Comparison of ENCODE assay signal across 10 cellular contexts in the genomic region with DNA sequence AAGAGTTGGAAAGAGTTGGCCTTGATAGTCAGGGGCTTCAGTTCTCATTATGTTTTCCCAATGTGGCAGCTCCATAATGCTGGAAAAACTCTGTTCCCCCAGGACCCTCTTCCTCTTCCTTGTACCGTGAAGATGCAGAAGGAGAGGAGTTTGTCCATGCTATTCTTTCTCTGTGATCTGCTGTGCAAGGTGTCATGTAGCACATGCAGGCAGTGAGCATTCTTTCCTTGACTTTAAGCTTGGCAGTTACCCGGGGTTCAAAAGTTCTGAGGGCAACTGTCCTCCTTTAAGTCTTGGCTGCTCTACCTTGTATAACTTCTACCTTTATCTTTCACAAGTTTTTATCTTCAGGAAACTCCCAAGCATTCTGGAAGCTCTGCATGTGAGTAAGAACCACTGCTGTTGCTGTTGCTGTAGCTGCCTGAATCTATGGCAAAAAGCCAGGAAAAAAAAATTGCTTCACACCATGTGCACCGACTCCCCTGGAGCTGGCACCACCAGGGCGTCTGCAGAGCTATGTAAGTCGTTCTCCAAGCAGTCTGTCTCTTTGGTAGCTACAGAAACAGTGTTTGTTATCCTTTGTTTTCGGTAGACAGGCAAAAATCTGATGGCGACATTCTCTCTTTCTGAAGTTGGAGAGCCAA. TPM values are rescaled to one million over a fixed set of nuclear protein-coding genes. Genes with fewer than 3 reads are reported as not detected.
DNase-seq lines count a peak whose midpoint lies in the region; ATAC-seq, FAIRE-seq and TF ChIP-seq lines count a peak whose summit lies in the region.
"Had no signal": no experiment of that assay in that cellular context is flagged by ENCODE, and none has a peak within 500 bp of the region (broad histone marks: within the 10 kb centered on the region; RNA-seq: fewer than 3 reads in every experiment).

No MANE protein-coding gene starts in this region.

- H3K79me2 ChIP-seq in astrocyte (ENCODE audit: insufficient read depth, low read length) (no peaks in the 10 kb centered on the region), PC-3 (ENCODE audit: low read length) (no peaks in the 10 kb centered on the region)

- H3K9ac ChIP-seq in HUES48 (ENCODE audit: low read depth, low read length): no peak overlapping the region
- no peak overlapping the region for H3K9ac ChIP-seq in astrocyte (ENCODE audit: low read length)
- H3K9ac ChIP-seq in PC-3 (ENCODE audit: low read length): no peak overlapping the region

- in situ Hi-C loops in gastrocnemius medialis (cut with MboI; ENCODE audit: low sequenced_read_pairs in 4 of 4): no loop called here

- no peak overlapping the region for H3K4me3 Mint-ChIP-seq in astrocyte (ENCODE audit: unreplicated experiment)
- no peak overlapping the region for H3K4me3 Mint-ChIP-seq in activated CD8-positive, alpha-beta memory T cell treated with anti-CD3 and anti-CD28 coated beads, Interleukin-2, amount 10 ng/mL, durations not matched to agents 7 days and 5 days
- H3K4me3 Mint-ChIP-seq: IgD-negative memory B cell had no signal

- no peaks in the 10 kb centered on the region for H3K9me3 Mint-ChIP-seq in astrocyte (ENCODE audit: unreplicated experiment)
- H3K9me3 Mint-ChIP-seq in activated CD8-positive, alpha-beta memory T cell treated with anti-CD3 and anti-CD28 coated beads, Interleukin-2, amount 10 ng/mL, durations not matched to agents 7 days and 5 days (ENCODE audit: low read depth): no peaks in the 10 kb centered on the region

- peaks cover 7% of the 10 kb centered on the region for H3K36me3 Mint-ChIP-seq in astrocyte (ENCODE audit: low read depth, unreplicated experiment)
- peaks cover 21% of the 10 kb centered on the region for H3K36me3 Mint-ChIP-seq in activated CD8-positive, alpha-beta memory T cell treated with anti-CD3 and anti-CD28 coated beads, Interleukin-2, amount 10 ng/mL, durations not matched to agents 7 days and 5 days

- no peak for FAIRE-seq in astrocyte (lab: Jason Lieb, UNC)
- FAIRE-seq: islet of Langerhans had no signal

- H3K9me2 ChIP-seq in PC-3 (replicated peaks; ENCODE audit: low read length): no peaks in the 10 kb centered on the region

- H3K36me3 ChIP-seq in HUES48 (ENCODE audit: control insufficient read depth, insufficient read depth, low read length) (peaks cover 12% of the 10 kb centered on the region), astrocyte (ENCODE audit: insufficient read depth, low read length) (peaks cover 2% of the 10 kb centered on the region), gastrocnemius medialis (no peaks in the 10 kb centered on the region), PC-3 (ENCODE audit: low read depth, low read length) (no peaks in the 10 kb centered on the region)

- H3K27ac ChIP-seq in HUES48 (ENCODE audit: low read depth, low read length) (peak overlapping the region; percentile 39), astrocyte (ENCODE audit: low read depth, low read length) (no peak overlapping the region), gastrocnemius medialis (peak overlapping the region; percentile 91 to 94 (median 94)), PC-3 (ENCODE audit: low read length) (no peak overlapping the region)

- peak overlapping the region; percentile 13 for H3K4me2 ChIP-seq in astrocyte (ENCODE audit: low read length)
- no peak overlapping the region for H3K4me2 ChIP-seq in PC-3 (ENCODE audit: low read length)

- H2AFZ ChIP-seq in astrocyte (ENCODE audit: low read depth, low read length) (no peak overlapping the region), PC-3 (ENCODE audit: low read length) (no peak overlapping the region)

- H3K4me3 ChIP-seq in HUES48 (ENCODE audit: low read depth, low read length) (no peak overlapping the region), astrocyte (ENCODE audit: insufficient read depth, low read depth, low read length) (no peak overlapping the region), gastrocnemius medialis (no peak overlapping the region), PC-3 (ENCODE audit: low read length) (no peak overlapping the region)

- H3K4me1 ChIP-seq in HUES48 (ENCODE audit: control insufficient read depth, insufficient read depth, low read length) (peaks cover 7% of the 10 kb centered on the region; the same call in 1 of the 2 replicates), astrocyte (ENCODE audit: insufficient read depth, low read length) (no peaks in the 10 kb centered on the region), gastrocnemius medialis (peaks cover 51 to 67% of the 10 kb centered on the region in 2 donors), PC-3 (ENCODE audit: insufficient read depth, low read length) (0 out of 2 replicates have a peak, but pooled peaks cover 8% of the 10 kb centered on the region)

- DNase-seq in astrocyte (ENCODE audit: low read depth) (peak; percentile 72), left ventricle myocardium superior (peak; percentile 69), gastrocnemius medialis (peak; percentile 52 to 79), PC-3 (no peak), NCI-H187 (lab: John Stamatoyannopoulos, UW) (no peak)
- DNase-seq in effector CD4-positive, alpha-beta T cell: no peak
- DNase-seq in activated CD8-positive, alpha-beta memory T cell treated with anti-CD3 and anti-CD28 coated beads, Interleukin-2, amount 10 ng/mL, durations not matched to agents 7 days and 5 days: no peak

- BruUV-seq in PC-3 (replicated peaks; lab: Mats Ljungman, UMichigan): no TSS peak

- H3K27me3 ChIP-seq in HUES48 (ENCODE audit: control insufficient read depth, insufficient read depth, low read length): no peaks in the 10 kb centered on the region
- H3K27me3 ChIP-seq in astrocyte (ENCODE audit: insufficient read depth, low read length): no peaks in the 10 kb centered on the region
- H3K27me3 ChIP-seq in gastrocnemius medialis: no peaks in the 10 kb centered on the region
- no peaks in the 10 kb centered on the region for H3K27me3 ChIP-seq in PC-3 (ENCODE audit: low read length)

- no peak for TF ChIP-seq POLR2A in gastrocnemius medialis (IDR thresholded peaks at IDR 0.05)

- H3K9me3 ChIP-seq in HUES48 (ENCODE audit: control insufficient read depth, insufficient read depth, low read length): no peaks in the 10 kb centered on the region
- H3K9me3 ChIP-seq in astrocyte (ENCODE audit: insufficient read depth, low read depth, low read length): no peaks in the 10 kb centered on the region
- H3K9me3 ChIP-seq in gastrocnemius medialis: no peaks in the 10 kb centered on the region
- H3K9me3 ChIP-seq in PC-3 (ENCODE audit: low read length): no peaks in the 10 kb centered on the region

- H3F3A ChIP-seq in PC-3 (ENCODE audit: low read length, unreplicated experiment): no peaks in the 10 kb centered on the region

- CTCF ChIA-PET in activated CD8-positive, alpha-beta memory T cell treated with anti-CD3 and anti-CD28 coated beads, Interleukin-2, amount 10 ng/mL, durations not matched to agents 7 days and 5 days (lab: Charles Lee): interaction anchor here (1.4 kb wide), 1 partner anchor 74 kb away, joined by 3 read pairs; the partner anchor contains the start of gene LRIG2
- CTCF ChIA-PET in PC-3 (lab: Charles Lee): no interaction called here

- intact Hi-C loops in left ventricle myocardium superior (cut with micrococcal nuclease) (no loop called here), gastrocnemius medialis (cut with DNase I; ENCODE audit: low total_unique reads) (loop anchor here (10.0 kb wide), 1 partner anchor 786 kb away; no protein-coding TSS in a partner anchor), PC-3 (cut with micrococcal nuclease) (no loop called here)

- H3K4me1 Mint-ChIP-seq in astrocyte (ENCODE audit: low read depth, unreplicated experiment): peaks cover 21% of the 10 kb centered on the region
- H3K4me1 Mint-ChIP-seq in activated CD8-positive, alpha-beta memory T cell treated with anti-CD3 and anti-CD28 coated beads, Interleukin-2, amount 10 ng/mL, durations not matched to agents 7 days and 5 days: peaks cover 4% of the 10 kb centered on the region
- H3K4me1 Mint-ChIP-seq: IgD-negative memory B cell had no signal

- no peaks in the 10 kb centered on the region for H3K27me3 Mint-ChIP-seq in astrocyte (ENCODE audit: low read depth, unreplicated experiment)
- no peaks in the 10 kb centered on the region for H3K27me3 Mint-ChIP-seq in activated CD8-positive, alpha-beta memory T cell treated with anti-CD3 and anti-CD28 coated beads, Interleukin-2, amount 10 ng/mL, durations not matched to agents 7 days and 5 days
- H3K27me3 Mint-ChIP-seq: IgD-negative memory B cell had no signal

- no peak for TF ChIP-seq CTCF in astrocyte (IDR thresholded peaks at IDR 0.05; ENCODE audit: insufficient read depth, low read depth, low read length)
- no peak for TF ChIP-seq CTCF in gastrocnemius medialis (IDR thresholded peaks at IDR 0.05 in 4 of 5, conservative IDR thresholded peaks at IDR 0.05 in 1 of 5)
- no peak for TF ChIP-seq CTCF in PC-3 (conservative IDR thresholded peaks at IDR 0.05; ENCODE audit: low read depth, low read length)

- ATAC-seq in left ventricle myocardium superior: peak; percentile 86
- peak; percentile 63 to 78 for ATAC-seq in gastrocnemius medialis
- ATAC-seq in activated CD8-positive, alpha-beta memory T cell treated with anti-CD3 and anti-CD28 coated beads, Interleukin-2, amount 10 ng/mL, durations not matched to agents 7 days and 5 days: no peak
- ATAC-seq in PC-3: no peak

- no peaks in the 10 kb centered on the region for H4K20me1 ChIP-seq in astrocyte (ENCODE audit: insufficient read depth, low read length)
- no peaks in the 10 kb centered on the region for H4K20me1 ChIP-seq in PC-3 (ENCODE audit: low read length)

- peak overlapping the region; percentile 4 for H3K27ac Mint-ChIP-seq in astrocyte (ENCODE audit: unreplicated experiment)
- no peak overlapping the region for H3K27ac Mint-ChIP-seq in activated CD8-positive, alpha-beta memory T cell treated with anti-CD3 and anti-CD28 coated beads, Interleukin-2, amount 10 ng/mL, durations not matched to agents 7 days and 5 days

- POLR2A ChIA-PET in PC-3 (lab: Charles Lee; ENCODE audit: unreplicated experiment): no interaction called here

RNA-seq across cellular contexts. Expression of gene SLC16A1, which starts 42.7 kb away (rescaled TPM):
- total RNA-seq in astrocyte (140 and 153 TPM in 2 replicates), left ventricle myocardium superior (123 TPM), gastrocnemius medialis (10 to 100 TPM; 26.5 to 41.6 (median 36.2) TPM), PC-3 (2014; rRNA removed) (103 and 116 TPM in 2 replicates)
- total RNA-seq in activated CD8-positive, alpha-beta memory T cell treated with anti-CD3 and anti-CD28 coated beads, Interleukin-2, amount 10 ng/mL, durations not matched to agents 7 days and 5 days: 10 to 100 TPM; 47.6 to 57.3 TPM

Comparison
In these comparisons a context has a peak if more than half of its experiments do, and no peak if none do; other contexts are left out.
1. H3K27ac ChIP-seq: peak in HUES48 (single experiment) and gastrocnemius medialis (4 of 4); none in astrocyte (single experiment) and PC-3 (single experiment).
2. DNase-seq: peak in astrocyte (single experiment), left ventricle myocardium superior (single experiment) and gastrocnemius medialis (2 of 2); none in effector CD4-positive, alpha-beta T cell (single experiment), activated CD8-positive, alpha-beta memory T cell treated with anti-CD3 and anti-CD28 coated beads, Interleukin-2, amount 10 ng/mL, durations not matched to agents 7 days and 5 days (single experiment), PC-3 (single experiment) and NCI-H187 (0 of 2).
3. ATAC-seq: peak in left ventricle myocardium superior (single experiment) and gastrocnemius medialis (2 of 2); none in activated CD8-positive, alpha-beta memory T cell treated with anti-CD3 and anti-CD28 coated beads, Interleukin-2, amount 10 ng/mL, durations not matched to agents 7 days and 5 days (single experiment) and PC-3 (single experiment).